In the genomic region with DNA sequence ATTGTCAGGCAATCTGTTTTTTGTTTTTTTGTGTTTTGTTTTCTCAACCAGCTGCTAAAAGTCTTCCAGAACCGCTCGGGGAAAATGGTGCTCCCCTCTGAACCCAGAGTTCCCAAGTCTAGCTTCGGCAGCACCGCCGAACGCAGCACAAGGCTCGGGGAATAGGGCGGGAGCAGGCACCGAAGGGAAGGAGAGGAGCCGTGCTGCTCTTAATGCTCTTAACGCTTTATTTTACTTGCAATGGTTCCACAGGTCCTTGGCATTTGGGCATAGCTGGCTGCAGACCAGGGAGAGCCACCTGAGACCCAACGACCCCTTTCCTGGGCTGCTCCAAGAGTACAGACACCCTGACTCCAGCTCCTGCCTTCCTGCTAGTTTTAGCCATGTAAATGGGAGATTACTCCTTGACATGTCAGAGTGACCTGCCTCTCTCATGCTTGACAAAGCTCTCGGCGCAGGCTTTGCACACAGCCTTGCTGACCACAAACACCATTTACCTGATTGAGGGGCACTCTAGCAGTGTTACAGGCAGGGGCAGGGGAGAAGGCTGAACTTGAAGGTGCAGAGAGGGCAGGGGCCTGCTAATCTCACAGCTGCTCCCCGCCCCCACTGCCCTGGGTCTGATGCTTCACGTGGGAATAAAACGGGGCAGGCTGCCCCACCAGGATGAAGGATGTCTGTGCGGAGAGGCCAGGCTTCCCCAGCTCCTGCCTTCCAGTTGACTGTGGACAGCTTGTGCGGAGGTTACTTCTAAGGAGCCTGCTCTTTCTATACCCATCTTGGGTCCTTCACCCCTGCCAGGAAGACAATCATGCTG, we compare ENCODE assay signal across 18 cellular contexts. TPM values are rescaled to one million over a fixed set of nuclear protein-coding genes. Genes with fewer than 3 reads are reported as not detected.
DNase-seq lines count a peak whose midpoint lies in the region; ATAC-seq and TF ChIP-seq lines count a peak whose summit lies in the region.
"Had no signal": no experiment of that assay in that cellular context is flagged by ENCODE, and none has a peak within 500 bp of the region (broad histone marks: within the 10 kb centered on the region; RNA-seq: fewer than 3 reads in every experiment).

No MANE protein-coding gene starts in this region.

- no peaks in the 10 kb centered on the region for H3K9me3 ChIP-seq in H9 (ENCODE audit: control insufficient read depth, low read depth, low read length)
- no peaks in the 10 kb centered on the region for H3K9me3 ChIP-seq in iPS-20b (ENCODE audit: insufficient read depth, low read depth, low read length)
- no peaks in the 10 kb centered on the region for H3K9me3 ChIP-seq in smooth muscle cell (replicated peaks; ENCODE audit: low read depth)
- no peaks in the 10 kb centered on the region for H3K9me3 ChIP-seq in mesenchymal stem cell (ENCODE audit: control insufficient read depth, low read length)
- H3K9me3 ChIP-seq: BLaER1 treated with 17β-estradiol and CSF1 and Interleukin-3, amounts not matched to agents 10 nM and 100 nM had no signal

- H3K27me3 ChIP-seq in H9 (ENCODE audit: insufficient read depth, low read length) (no peaks in the 10 kb centered on the region), iPS-20b (ENCODE audit: insufficient read depth, low read length) (no peaks in the 10 kb centered on the region), smooth muscle cell (ENCODE audit: low read depth) (no peaks in the 10 kb centered on the region), mesenchymal stem cell (ENCODE audit: control insufficient read depth in 1 of 2, insufficient read depth in 1 of 2, low read length in 2 of 2) (no peaks in the 10 kb centered on the region)
- H3K27me3 ChIP-seq: BLaER1 treated with 17β-estradiol and CSF1 and Interleukin-3, amounts not matched to agents 10 nM and 100 nM had no signal

- peaks cover 28 to 41% (median 31%) of the 10 kb centered on the region in 3 experiments for H3K36me3 Mint-ChIP-seq in H9 (ENCODE audit: insufficient read depth in 1 of 3, low read depth in 3 of 3)

- no peak overlapping the region for H2BK20ac ChIP-seq in H9 (ENCODE audit: low read depth, low read length, poor library complexity, severe bottlenecking)

- no peaks in the 10 kb centered on the region; a peak in 1 of 5 replicates for H3K9me3 Mint-ChIP-seq in H9
- H3K9me3 Mint-ChIP-seq: activated CD4-positive, alpha-beta T cell treated with anti-CD3 and anti-CD28 coated beads, Interleukin-2, amount 10 ng/mL, durations not matched to agents 24 days and 14 days; activated naive CD8-positive, alpha-beta T cell treated with anti-CD3 and anti-CD28 coated beads for 36 hours; activated T-cell treated with anti-CD3 and anti-CD28 coated beads, Interleukin-2, amount 50 U/mL, for 24 hours had no signal

- H2BK12ac ChIP-seq in H9 (ENCODE audit: insufficient read length, low read depth, low read length) (peak overlapping the region; percentile 16), mesenchymal stem cell (ENCODE audit: low read length in 2 of 2) (no peak overlapping the region)

- H4K91ac ChIP-seq in H9 (ENCODE audit: insufficient read length, low read depth, low read length) (peak overlapping the region; percentile 10), mesenchymal stem cell (ENCODE audit: low read length) (no peak overlapping the region)

- H3K23ac ChIP-seq in H9 (ENCODE audit: insufficient read length, low read depth, low read length): no peak overlapping the region
- H3K23ac ChIP-seq in mesenchymal stem cell (ENCODE audit: low read length in 2 of 2): no peak overlapping the region

- H2AK5ac ChIP-seq in H9 (ENCODE audit: insufficient read length, low read length): no peak overlapping the region
- H2AK5ac ChIP-seq in mesenchymal stem cell (ENCODE audit: low read length, severe bottlenecking): no peak overlapping the region

- peak overlapping the region; percentile 93 to 100 (median 97) for H3K27ac Mint-ChIP-seq in H9
- H3K27ac Mint-ChIP-seq: activated CD4-positive, alpha-beta T cell treated with anti-CD3 and anti-CD28 coated beads, Interleukin-2, amount 10 ng/mL, durations not matched to agents 24 days and 14 days; activated naive CD8-positive, alpha-beta T cell treated with anti-CD3 and anti-CD28 coated beads for 36 hours; activated T-cell treated with anti-CD3 and anti-CD28 coated beads, Interleukin-2, amount 50 U/mL, for 24 hours had no signal

- H2BK5ac ChIP-seq in H9 (ENCODE audit: insufficient read length, low read length) (peak overlapping the region; percentile 87), mesenchymal stem cell (ENCODE audit: low read depth, low read length, poor library complexity, severe bottlenecking) (no peak overlapping the region)

- H3K4me1 Mint-ChIP-seq in H9: peaks cover 79 to 80% of the 10 kb centered on the region in 2 experiments
- H3K4me1 Mint-ChIP-seq: activated CD4-positive, alpha-beta T cell treated with anti-CD3 and anti-CD28 coated beads, Interleukin-2, amount 10 ng/mL, durations not matched to agents 24 days and 14 days had no signal

- H3K4me1 ChIP-seq in H9 (ENCODE audit: insufficient read depth, low read length) (peaks cover 29% of the 10 kb centered on the region; the same call in 1 of the 2 replicates), iPS-20b (ENCODE audit: insufficient read depth, low read length) (peaks cover 55% of the 10 kb centered on the region), smooth muscle cell (ENCODE audit: low read depth) (peaks cover 34% of the 10 kb centered on the region), mesenchymal stem cell (ENCODE audit: control insufficient read depth, insufficient read depth, low read depth, low read length) (peaks cover 12% of the 10 kb centered on the region)
- H3K4me1 ChIP-seq: BLaER1 treated with 17β-estradiol and CSF1 and Interleukin-3, amounts not matched to agents 10 nM and 100 nM had no signal

- H3K79me1 ChIP-seq in H9 (ENCODE audit: insufficient read depth, low read depth, low read length, poor library complexity, severe bottlenecking): no peaks in the 10 kb centered on the region
- H3K79me1 ChIP-seq in mesenchymal stem cell (replicated peaks; ENCODE audit: low read length, poor library complexity, severe bottlenecking): no peaks in the 10 kb centered on the region

- no peak overlapping the region for H2AFZ ChIP-seq in H9 (ENCODE audit: low read length)
- no peak overlapping the region for H2AFZ ChIP-seq in smooth muscle cell (ENCODE audit: low read depth)
- H2AFZ ChIP-seq in mesenchymal stem cell (ENCODE audit: low read depth, low read length): no peak overlapping the region

- no peak for ATAC-seq in HG03439 (IDR thresholded peaks at IDR 0.05; ENCODE audit: unreplicated experiment)
- ATAC-seq: HCT116 had no signal

- peak overlapping the region; percentile 97 for H3K27ac ChIP-seq in H9 (ENCODE audit: insufficient read length, low read depth, low read length)
- H3K27ac ChIP-seq in iPS-20b (ENCODE audit: low read length): peak overlapping the region; percentile 99
- H3K27ac ChIP-seq in smooth muscle cell (ENCODE audit: low read depth): no peak overlapping the region
- no peak overlapping the region for H3K27ac ChIP-seq in mesenchymal stem cell (ENCODE audit: low read length, poor library complexity, severe bottlenecking)
- H3K27ac ChIP-seq: BLaER1 treated with 17β-estradiol and CSF1 and Interleukin-3, amounts not matched to agents 10 nM and 100 nM had no signal

- H3K4me2 ChIP-seq in H9 (ENCODE audit: insufficient read depth, insufficient read length, low read length) (peak overlapping the region; percentile 4), smooth muscle cell (peak overlapping the region; percentile 40), mesenchymal stem cell (ENCODE audit: low read length, poor library complexity, severe bottlenecking) (no peak overlapping the region)
- H3K4me2 ChIP-seq: BLaER1 treated with 17β-estradiol and CSF1 and Interleukin-3, amounts not matched to agents 10 nM and 100 nM had no signal

- no peaks in the 10 kb centered on the region for H3K27me3 Mint-ChIP-seq in H9 (ENCODE audit: low read depth)
- H3K27me3 Mint-ChIP-seq: activated CD4-positive, alpha-beta T cell treated with anti-CD3 and anti-CD28 coated beads, Interleukin-2, amount 10 ng/mL, durations not matched to agents 24 days and 14 days; activated naive CD8-positive, alpha-beta T cell treated with anti-CD3 and anti-CD28 coated beads for 36 hours; activated T-cell treated with anti-CD3 and anti-CD28 coated beads, Interleukin-2, amount 50 U/mL, for 24 hours had no signal

- peaks cover 9% of the 10 kb centered on the region; the same call in 1 of the 2 replicates for H3K79me2 ChIP-seq in H9 (ENCODE audit: insufficient read depth, low read length)
- no peaks in the 10 kb centered on the region for H3K79me2 ChIP-seq in smooth muscle cell (ENCODE audit: low read depth)

- H3F3A ChIP-seq in smooth muscle cell (ENCODE audit: low read depth): no peaks in the 10 kb centered on the region

- H4K8ac ChIP-seq in H9 (replicated peaks; ENCODE audit: insufficient read length, low read depth, low read length): no peak overlapping the region
- H4K8ac ChIP-seq in mesenchymal stem cell (ENCODE audit: low read length): no peak overlapping the region

- H4K20me1 ChIP-seq in H9 (ENCODE audit: control insufficient read depth, insufficient read depth, insufficient read length) (no peaks in the 10 kb centered on the region), smooth muscle cell (ENCODE audit: low read depth) (no peaks in the 10 kb centered on the region)

- peaks cover 6% of the 10 kb centered on the region for H3K23me2 ChIP-seq in H9 (ENCODE audit: insufficient read length, low read depth, low read length, poor library complexity, severe bottlenecking)

- H3K4me3 Mint-ChIP-seq in H9: peak overlapping the region; percentile 71 to 88
- H3K4me3 Mint-ChIP-seq: activated CD4-positive, alpha-beta T cell treated with anti-CD3 and anti-CD28 coated beads, Interleukin-2, amount 10 ng/mL, durations not matched to agents 24 days and 14 days; activated naive CD8-positive, alpha-beta T cell treated with anti-CD3 and anti-CD28 coated beads for 36 hours; activated T-cell treated with anti-CD3 and anti-CD28 coated beads, Interleukin-2, amount 50 U/mL, for 24 hours had no signal

- H3K18ac ChIP-seq in H9 (ENCODE audit: insufficient read length, low read depth, low read length) (peak overlapping the region; percentile 60), mesenchymal stem cell (ENCODE audit: low read depth in 1 of 2, low read length in 2 of 2) (no peak overlapping the region)

- WGBS in H9 (ENCODE audit: extremely low coverage, insufficient read length, low lambda C conversion rate): no CpG with 5 or more reads among the region's 19 CpGs
- 72% methylated on average over 19 of the region's 19 CpGs for WGBS in smooth muscle cell (ENCODE audit: low lambda C conversion rate)
- 76% methylated on average over 19 of the region's 19 CpGs for WGBS in mesenchymal stem cell

- DNase-seq in H9 (peak; percentile 59), NCI-H526 treated with DMSO at 0.1 percent for 48 hours (lab: John Stamatoyannopoulos, UW) (peak; percentile 84), smooth muscle cell (lab: John Stamatoyannopoulos, UW; ENCODE audit: unreplicated experiment) (no peak), NCI-H1436 (lab: John Stamatoyannopoulos, UW) (no peak), mesenchymal stem cell (no peak)
- DNase-seq: activated CD4-positive, alpha-beta T cell treated with anti-CD3 and anti-CD28 coated beads, Interleukin-2, amount 10 ng/mL, durations not matched to agents 24 days and 14 days; activated naive CD8-positive, alpha-beta T cell treated with anti-CD3 and anti-CD28 coated beads for 36 hours; activated T-cell treated with anti-CD3 and anti-CD28 coated beads, Interleukin-2, amount 50 U/mL, for 24 hours; NCI-H1694; NK-92 treated with Interleukin-12 subunit alpha and Interleukin-12 subunit beta, amount 100 ng/mL, for 24 hours; Right ventricle myocardium superior; small intestine; stimulated activated naive CD4-positive, alpha-beta T cell treated with Interleukin-2 at 50 U/mL for 16 hours had no signal

- peak overlapping the region; percentile 76 for H3K4me3 ChIP-seq in iPS-20b (ENCODE audit: low read length)
- H3K4me3 ChIP-seq in smooth muscle cell: no peak overlapping the region
- H3K4me3 ChIP-seq in mesenchymal stem cell (ENCODE audit: insufficient read depth in 1 of 2, low read depth in 1 of 2, low read length in 2 of 2): no peak overlapping the region
- H3K4me3 ChIP-seq: BLaER1 treated with 17β-estradiol and CSF1 and Interleukin-3, amounts not matched to agents 10 nM and 100 nM had no signal

- H2BK120ac ChIP-seq in H9 (ENCODE audit: low read depth, low read length, poor library complexity, severe bottlenecking) (no peak overlapping the region), mesenchymal stem cell (ENCODE audit: low read depth, low read length) (no peak overlapping the region)

- TF ChIP-seq CTCF in H9 (conservative IDR thresholded peaks at IDR 0.05) (no peak), smooth muscle cell (IDR thresholded peaks at IDR 0.05; ENCODE audit: borderline replicate concordance, insufficient read depth, poor library complexity, severe bottlenecking) (no peak)

- H3K56ac ChIP-seq in H9 (ENCODE audit: insufficient read length, low read depth, low read length): no peak overlapping the region

- H3T11ph ChIP-seq in H9 (ENCODE audit: low read length): no peak overlapping the region

- H4K5ac ChIP-seq in H9 (ENCODE audit: insufficient read length, low read depth, low read length): peak overlapping the region; percentile 91

- peak overlapping the region; percentile 37; the same call in 1 of the 2 replicates for H3K14ac ChIP-seq in H9 (ENCODE audit: insufficient read depth, low read length)
- H3K14ac ChIP-seq in mesenchymal stem cell (ENCODE audit: low read length in 2 of 2): no peak overlapping the region

- no peak overlapping the region for H2BK15ac ChIP-seq in H9 (ENCODE audit: low read depth, low read length)
- no peak overlapping the region for H2BK15ac ChIP-seq in mesenchymal stem cell (ENCODE audit: low read depth, poor library complexity, severe bottlenecking)

- H3K4ac ChIP-seq in H9 (ENCODE audit: low read depth, low read length) (no peak overlapping the region), mesenchymal stem cell (ENCODE audit: low read depth in 1 of 2, low read length in 2 of 2) (no peak overlapping the region)

- H3K36me3 ChIP-seq in iPS-20b (ENCODE audit: insufficient read depth, low read depth, low read length) (peaks cover 44% of the 10 kb centered on the region), smooth muscle cell (ENCODE audit: low read depth) (no peaks in the 10 kb centered on the region), mesenchymal stem cell (ENCODE audit: control insufficient read depth in 1 of 2, insufficient read depth in 2 of 2, low read depth in 1 of 2, low read length in 2 of 2) (peaks cover 37 to 68% of the 10 kb centered on the region in 2 experiments)

- no peak overlapping the region for H3K9ac ChIP-seq in H9 (ENCODE audit: extremely low read depth, insufficient read length, low read length)
- peak overlapping the region; percentile 90 for H3K9ac ChIP-seq in iPS-20b (ENCODE audit: low read depth, low read length)
- no peak overlapping the region for H3K9ac ChIP-seq in smooth muscle cell (ENCODE audit: low read depth)
- no peak overlapping the region for H3K9ac ChIP-seq in mesenchymal stem cell (ENCODE audit: low read length)
- H3K9ac ChIP-seq: BLaER1 treated with 17β-estradiol and CSF1 and Interleukin-3, amounts not matched to agents 10 nM and 100 nM had no signal

RNA-seq across cellular contexts. Expression of gene EFCAB10, which starts 58.6 kb away (rescaled TPM):
- total RNA-seq in H9 (2021) (1.3 and 1.5 TPM in 2 replicates), smooth muscle cell (1.2 TPM in 1 of 2 replicates, not detected in the other)
- polyA plus RNA-seq in smooth muscle cell: 0.35 and 0.56 TPM in 2 replicates
- not detected for polyA plus RNA-seq in mesenchymal stem cell (2013, experiment 1 of 2)
- polyA plus RNA-seq in mesenchymal stem cell (2013, experiment 2 of 2): not detected
- total RNA-seq: activated CD4-positive, alpha-beta T cell treated with anti-CD3 and anti-CD28 coated beads, Interleukin-2, amount 10 ng/mL, durations not matched to agents 24 days and 14 days; activated naive CD8-positive, alpha-beta T cell treated with anti-CD3 and anti-CD28 coated beads for 36 hours; osteoblast; Right ventricle myocardium superior had no signal
- polyA plus RNA-seq: small intestine had no signal

Comparison
In these comparisons a context has a peak if more than half of its experiments do, and no peak if none do; other contexts are left out.
1. DNase-seq: peak in H9 (single experiment) and NCI-H526 treated with DMSO at 0.1 percent for 48 hours (single experiment); none in smooth muscle cell (single experiment), NCI-H1436 (single experiment) and mesenchymal stem cell (single experiment).
2. H3K27ac ChIP-seq: peak in H9 (single experiment) and iPS-20b (single experiment); none in smooth muscle cell (single experiment) and mesenchymal stem cell (single experiment).